In the genomic region with DNA sequence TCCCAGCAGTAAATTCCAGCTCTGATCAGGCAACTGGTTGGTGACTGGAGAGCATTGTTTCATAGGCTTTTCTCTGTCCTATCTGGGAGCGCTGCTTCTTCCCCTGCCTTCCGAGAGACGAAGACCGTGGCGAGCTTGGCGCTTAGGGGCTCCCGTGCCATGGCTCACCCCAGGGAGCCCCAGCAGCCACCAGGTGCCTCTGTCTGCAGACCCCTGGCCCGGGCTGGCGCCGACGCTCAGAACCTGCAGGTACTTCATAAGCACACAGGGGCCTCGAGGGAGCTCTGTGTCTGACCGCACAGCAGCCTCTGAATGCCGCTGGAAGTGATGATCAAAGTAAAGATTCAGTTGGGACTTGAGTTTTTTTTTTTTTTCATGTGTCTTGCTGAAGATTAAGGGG, we compare ENCODE assay signal across 18 cellular contexts.
"Had no signal": no experiment of that assay in that cellular context is flagged by ENCODE, and none has a peak within 500 bp of the region (broad histone marks: within the 10 kb centered on the region; RNA-seq: fewer than 3 reads in every experiment).

No MANE protein-coding gene starts in this region.

- ATAC-seq: left ventricle myocardium superior; lower lobe of right lung; naive thymus-derived CD8-positive, alpha-beta T cell; pancreas; right lobe of liver; stimulated activated naive CD8-positive, alpha-beta T cell treated with anti-CD3 and anti-CD28 coated beads, Interleukin-15, amount 100 ng/mL, for 72 hours; upper lobe of right lung had no signal

- H3K9me3 Mint-ChIP-seq: dendritic cell treated with granulocyte-macrophage colony-stimulating factor and Interleukin-4, amounts not matched to agents 40 ng/mL and 50 ng/mL, for 4 days had no signal

- H3K9me3 ChIP-seq: colonic mucosa, lower lobe of right lung, neutrophil, pancreas, right lobe of liver, suprapubic skin, transverse colon, upper lobe of right lung, uterus had no signal

- H3K36me3 ChIP-seq: uterus had no signal

- H3K4me1 ChIP-seq: colonic mucosa, lower lobe of right lung, pancreas, suprapubic skin, transverse colon, upper lobe of right lung, uterus had no signal

- H3K4me3 Mint-ChIP-seq: dendritic cell treated with granulocyte-macrophage colony-stimulating factor and Interleukin-4, amounts not matched to agents 40 ng/mL and 50 ng/mL, for 4 days; naive thymus-derived CD8-positive, alpha-beta T cell; stimulated activated naive CD8-positive, alpha-beta T cell treated with anti-CD3 and anti-CD28 coated beads, Interleukin-15, amount 100 ng/mL, for 72 hours had no signal

- H3K4me3 ChIP-seq: colonic mucosa, lower lobe of right lung, pancreas, right lobe of liver, suprapubic skin, transverse colon, upper lobe of right lung, uterus had no signal

- H3K27me3 ChIP-seq: colonic mucosa, neutrophil, pancreas, right lobe of liver, suprapubic skin, transverse colon, upper lobe of right lung, uterus had no signal

- H3K27ac ChIP-seq: colonic mucosa, lower lobe of right lung, neutrophil, pancreas, right lobe of liver, suprapubic skin, transverse colon, upper lobe of right lung, uterus had no signal

- H3K27ac Mint-ChIP-seq: dendritic cell treated with granulocyte-macrophage colony-stimulating factor and Interleukin-4, amounts not matched to agents 40 ng/mL and 50 ng/mL, for 4 days had no signal

- H3K27me3 Mint-ChIP-seq: dendritic cell treated with granulocyte-macrophage colony-stimulating factor and Interleukin-4, amounts not matched to agents 40 ng/mL and 50 ng/mL, for 4 days; naive thymus-derived CD8-positive, alpha-beta T cell; stimulated activated naive CD8-positive, alpha-beta T cell treated with anti-CD3 and anti-CD28 coated beads, Interleukin-15, amount 100 ng/mL, for 72 hours had no signal

- DNase-seq: colonic mucosa; effector CD8-positive, alpha-beta T cell; erythroblast; left ventricle myocardium superior; lower lobe of right lung; naive thymus-derived CD8-positive, alpha-beta T cell; pancreas; right lobe of liver; small intestine; stimulated activated CD4-positive, alpha-beta T cell treated with anti-CD3 and anti-CD28 coated beads, Interleukin-15, amount 100 ng/mL, for 24 hours; stimulated activated CD4-positive, alpha-beta T cell treated with anti-CD3 and anti-CD28 coated beads, Interleukin-2, amount 100 ng/mL, for 48 hours; stimulated activated naive CD8-positive, alpha-beta T cell treated with anti-CD3 and anti-CD28 coated beads, Interleukin-15, amount 100 ng/mL, for 72 hours; transverse colon; upper lobe of right lung; uterus had no signal
